Comparison of ENCODE assay signal across 11 cellular contexts in genomic region chr4:128635141-128635911, GRCh38.
A peak's percentile ranks its signal among the peaks of the same experiment; 100 is the strongest.
DNase-seq lines count a peak whose midpoint lies in the region; ATAC-seq and FAIRE-seq lines count a peak whose summit lies in the region.
"Had no signal": no experiment of that assay in that cellular context is flagged by ENCODE, and none has a peak within 500 bp of the region (broad histone marks: within the 10 kb centered on the region; RNA-seq: fewer than 3 reads in every experiment).

No MANE protein-coding gene starts in this region.

- H3K36me3 Mint-ChIP-seq in activated naive CD4-positive, alpha-beta T cell treated with anti-CD3 and anti-CD28 coated beads, Interleukin-2, amount 50 U/mL, for 72 hours = no peaks in the 10 kb centered on the region
- H3K36me3 Mint-ChIP-seq in stimulated activated naive B cell treated with anti-CD40 and anti-IgM and Interleukin-4, amounts not matched to agents 10 μg/mL and 1 μg/mL and 100 μg/mL, for 72 hours = no peaks in the 10 kb centered on the region

- no peak overlapping the region for H3K4me3 Mint-ChIP-seq in stimulated activated naive B cell treated with anti-CD40 and anti-IgM and Interleukin-4, amounts not matched to agents 10 μg/mL and 1 μg/mL and 100 μg/mL, for 72 hours

- FAIRE-seq in islet of Langerhans (lab: Jason Lieb, UNC) = peak; percentile 96
- FAIRE-seq: GM18507 had no signal

- DNase-seq in NCI-H1105 (lab: John Stamatoyannopoulos, UW) (peak; percentile 65), amniotic epithelial cell (ENCODE audit: low read depth) (peak; percentile 51), superior temporal gyrus (ENCODE audit: extremely low spot score) (peak; percentile 79)
- no peak for DNase-seq in activated naive CD4-positive, alpha-beta T cell treated with anti-CD3 and anti-CD28 coated beads, Interleukin-2, amount 50 U/mL, for 72 hours (ENCODE audit: low spot score in 2 of 2)
- DNase-seq in stimulated activated naive B cell treated with anti-CD40 and anti-IgM and Interleukin-4, amounts not matched to agents 10 μg/mL and 1 μg/mL and 100 μg/mL, for 72 hours = no peak
- DNase-seq: stimulated activated naive CD4-positive, alpha-beta T cell treated with Interleukin-2 at 50 U/mL for 16 hours; T-helper 2 cell had no signal

- H3K4me1 Mint-ChIP-seq in stimulated activated naive B cell treated with anti-CD40 and anti-IgM and Interleukin-4, amounts not matched to agents 10 μg/mL and 1 μg/mL and 100 μg/mL, for 72 hours = no peaks in the 10 kb centered on the region

- H3K27me3 Mint-ChIP-seq in stimulated activated naive B cell treated with anti-CD40 and anti-IgM and Interleukin-4, amounts not matched to agents 10 μg/mL and 1 μg/mL and 100 μg/mL, for 72 hours = peaks cover 6 to 11% of the 10 kb centered on the region in 2 donors

- H3K9me3 Mint-ChIP-seq in activated naive CD4-positive, alpha-beta T cell treated with anti-CD3 and anti-CD28 coated beads, Interleukin-2, amount 50 U/mL, for 72 hours = no peaks in the 10 kb centered on the region
- peaks cover 0 to 5% of the 10 kb centered on the region in 2 donors for H3K9me3 Mint-ChIP-seq in stimulated activated naive B cell treated with anti-CD40 and anti-IgM and Interleukin-4, amounts not matched to agents 10 μg/mL and 1 μg/mL and 100 μg/mL, for 72 hours

- no peak overlapping the region for H3K27ac Mint-ChIP-seq in activated naive CD4-positive, alpha-beta T cell treated with anti-CD3 and anti-CD28 coated beads, Interleukin-2, amount 50 U/mL, for 72 hours
- H3K27ac Mint-ChIP-seq in stimulated activated naive B cell treated with anti-CD40 and anti-IgM and Interleukin-4, amounts not matched to agents 10 μg/mL and 1 μg/mL and 100 μg/mL, for 72 hours = no peak overlapping the region

- ATAC-seq in HG03159 (IDR thresholded peaks at IDR 0.05; ENCODE audit: unreplicated experiment) (no peak), HG03175 (IDR thresholded peaks at IDR 0.05; ENCODE audit: unreplicated experiment) (no peak)
- ATAC-seq in activated naive CD4-positive, alpha-beta T cell treated with anti-CD3 and anti-CD28 coated beads, Interleukin-2, amount 50 U/mL, for 72 hours = no peak
- no peak for ATAC-seq in stimulated activated naive B cell treated with anti-CD40 and anti-IgM and Interleukin-4, amounts not matched to agents 10 μg/mL and 1 μg/mL and 100 μg/mL, for 72 hours (replicated peaks)

Comparison
In these comparisons a context has a peak if more than half of its experiments do, and no peak if none do; other contexts are left out.
1. DNase-seq: peak in NCI-H1105 (single experiment), amniotic epithelial cell (single experiment) and superior temporal gyrus (single experiment); none in activated naive CD4-positive, alpha-beta T cell treated with anti-CD3 and anti-CD28 coated beads, Interleukin-2, amount 50 U/mL, for 72 hours (0 of 2) and stimulated activated naive B cell treated with anti-CD40 and anti-IgM and Interleukin-4, amounts not matched to agents 10 μg/mL and 1 μg/mL and 100 μg/mL, for 72 hours (single experiment).